ENCODE assay signal across 1 cellular context in genomic region chr5:180381851-180382480, GRCh38.
TF ChIP-seq lines count a peak whose summit lies in the region.

No MANE protein-coding gene starts in this region.

TF ChIP-seq in H1, 55 proteins besides CTCF, POLR2A, EP300 and RAD21 (continued from another document):
- TF ChIP-seq ATF2 (IDR thresholded peaks at IDR 0.05; ENCODE audit: low read length): no peak
- TF ChIP-seq SP4 (IDR thresholded peaks at IDR 0.05; ENCODE audit: low read length): no peak
- no peak for TF ChIP-seq SP1 (IDR thresholded peaks at IDR 0.05; ENCODE audit: low read depth, low read length)
- no peak for TF ChIP-seq CHD2 (IDR thresholded peaks at IDR 0.05; ENCODE audit: low read length)
- TF ChIP-seq E2F6 (IDR thresholded peaks at IDR 0.05): no peak
- no peak for TF ChIP-seq MAFK (IDR thresholded peaks at IDR 0.05; ENCODE audit: low read depth, low read length)
- no peak for TF ChIP-seq KDM1A (IDR thresholded peaks at IDR 0.05; ENCODE audit: borderline replicate concordance, low read length)
- TF ChIP-seq MAX (IDR thresholded peaks at IDR 0.05): no peak
- TF ChIP-seq SIRT6 (IDR thresholded peaks at IDR 0.05; ENCODE audit: low read length): no peak
- TF ChIP-seq NRF1 (IDR thresholded peaks at IDR 0.05; ENCODE audit: low read depth, low read length): no peak
- TF ChIP-seq POLR2AphosphoS5 (IDR thresholded peaks at IDR 0.05; ENCODE audit: low read depth, low read length): no peak
- no peak for TF ChIP-seq POU5F1 (IDR thresholded peaks at IDR 0.05; ENCODE audit: low read depth, low read length)
